In genomic region chr22:32998373-32998772, GRCh38 we compare ENCODE assay signal across 21 cellular contexts. TPM values are rescaled to one million over a fixed set of nuclear protein-coding genes. Genes with fewer than 3 reads are reported as not detected.
"Had no signal": no experiment of that assay in that cellular context is flagged by ENCODE, and none has a peak within 500 bp of the region (broad histone marks: within the 10 kb centered on the region; RNA-seq: fewer than 3 reads in every experiment).

No MANE protein-coding gene starts in this region.

- H3K4me2 ChIP-seq: SK-N-SH had no signal

- ATAC-seq: HepG2 had no signal

- H3K9me3 ChIP-seq: SK-N-SH had no signal

- DNase-seq: IMR-90, Karpas-422, KG1, MM.1S, NCI-H1092 treated with DMSO at 0.1 percent for 48 hours, NCI-H1436, NCI-H187, NCI-H2029, NCI-H2081 treated with DMSO at 0.1 percent for 48 hours, NCI-H2171, NCI-H226, NCI-H446, NCI-H510A, NCI-H524 treated with DMSO at 0.1 percent for 48 hours, NCI-H69, NCI-H774, RPMI8226, SHP77, SK-N-SH had no signal

- H3K9ac ChIP-seq: SK-N-SH had no signal

RNA-seq across cellular contexts. Expression of gene SYN3, which starts 59.8 kb away (rescaled TPM):
- total RNA-seq: HT1080, IMR-90 had no signal
- polyA plus RNA-seq: IMR-90, SK-N-SH had no signal
